In genomic region chr4:5532100-5532499, GRCh38 we compare ENCODE assay signal across 35 cellular contexts.
DNase-seq lines count a peak whose midpoint lies in the region; ATAC-seq, FAIRE-seq and TF ChIP-seq lines count a peak whose summit lies in the region.
"Had no signal": no experiment of that assay in that cellular context is flagged by ENCODE, and none has a peak within 500 bp of the region (broad histone marks: within the 10 kb centered on the region; RNA-seq: fewer than 3 reads in every experiment).

No MANE protein-coding gene starts in this region.

- no peaks in the 10 kb centered on the region for H3K4me1 Mint-ChIP-seq in activated CD4-positive, alpha-beta T cell treated with anti-CD3 and anti-CD28 coated beads, Interleukin-2, amount 10 ng/mL, durations not matched to agents 24 days and 14 days
- H3K4me1 Mint-ChIP-seq: B cell; CD14-positive monocyte; CD4-positive, alpha-beta memory T cell; CD4-positive, CD25-positive, alpha-beta regulatory T cell had no signal

- TF ChIP-seq EP300 in K562 (IDR thresholded peaks at IDR 0.05; ENCODE audit: low read length) (no peak), ovary (IDR thresholded peaks at IDR 0.05) (no peak)

- ATAC-seq in K562: no peak
- ATAC-seq: A549; CD8-positive, alpha-beta T cell had no signal

- FAIRE-seq in K562 (lab: Jason Lieb, UNC): no peak
- FAIRE-seq: A204.1, A549, D721Med had no signal

- H4K20me1 ChIP-seq in K562 (replicated peaks; ENCODE audit: control insufficient read depth, insufficient read depth, low read length): no peaks in the 10 kb centered on the region
- H4K20me1 ChIP-seq: BLaER1; BLaER1 treated with 17β-estradiol and CSF1 and Interleukin-3, amounts not matched to agents 10 nM and 100 nM had no signal

- no peak for TF ChIP-seq POLR2A in K562 (conservative IDR thresholded peaks at IDR 0.05)
- no peak for TF ChIP-seq POLR2A in ovary (IDR thresholded peaks at IDR 0.05)

- H3K27me3 ChIP-seq in K562 (ENCODE audit: control insufficient read depth in 2 of 2, insufficient read depth in 2 of 2, low read length in 2 of 2) (peaks cover 2 to 17% of the 10 kb centered on the region in 2 experiments; a peak in 1 of 5 replicates), ovary (no peaks in the 10 kb centered on the region)
- H3K27me3 ChIP-seq: BLaER1; BLaER1 treated with 17β-estradiol and CSF1 and Interleukin-3, amounts not matched to agents 10 nM and 100 nM had no signal

- no peak overlapping the region for H3K27ac ChIP-seq in HEK293 (ENCODE audit: extremely low read depth, low read depth, low read length)
- H3K27ac ChIP-seq in K562 (ENCODE audit: extremely low read depth, low read depth, low read length): no peak overlapping the region
- H3K27ac ChIP-seq in ovary: no peak overlapping the region
- H3K27ac ChIP-seq: 22Rv1; A549; BLaER1; BLaER1 treated with 17β-estradiol and CSF1 and Interleukin-3, amounts not matched to agents 10 nM and 100 nM; C4-2B had no signal

- POLR2A ChIA-PET in HEK293 (lab: Yijun Ruan, JAX): no interaction called here
- POLR2A ChIA-PET in K562 (lab: Yijun Ruan, JAX): no interaction called here

- H3K27me3 Mint-ChIP-seq in activated CD4-positive, alpha-beta T cell treated with anti-CD3 and anti-CD28 coated beads, Interleukin-2, amount 10 ng/mL, durations not matched to agents 24 days and 14 days: no peaks in the 10 kb centered on the region
- H3K27me3 Mint-ChIP-seq: B cell; CD4-positive, alpha-beta memory T cell; CD4-positive, alpha-beta T cell; CD4-positive, CD25-positive, alpha-beta regulatory T cell had no signal

- H3K36me3 ChIP-seq in HEK293 (ENCODE audit: control insufficient read depth in 2 of 2, insufficient read depth in 1 of 2, low read length in 2 of 2): no peaks in the 10 kb centered on the region
- no peaks in the 10 kb centered on the region for H3K36me3 ChIP-seq in K562 (ENCODE audit: control insufficient read depth, insufficient read depth, low read length)
- H3K36me3 ChIP-seq in ovary: no peaks in the 10 kb centered on the region
- H3K36me3 ChIP-seq: BE2C had no signal

- H3K9me3 ChIP-seq in HEK293 (ENCODE audit: control insufficient read depth, insufficient read depth, low read depth, low read length): no peaks in the 10 kb centered on the region
- H3K9me3 ChIP-seq in K562 (replicated peaks; ENCODE audit: control insufficient read depth, insufficient read depth, low read depth, low read length): no peaks in the 10 kb centered on the region
- H3K9me3 ChIP-seq in ovary: no peaks in the 10 kb centered on the region
- H3K9me3 ChIP-seq: A549, BE2C, BLaER1, Caco-2 had no signal

- peaks cover 3% of the 10 kb centered on the region for H3K9me3 Mint-ChIP-seq in activated CD4-positive, alpha-beta T cell treated with anti-CD3 and anti-CD28 coated beads, Interleukin-2, amount 10 ng/mL, durations not matched to agents 24 days and 14 days

- no peak for TF ChIP-seq CTCF in HEK293 (tag by site-specific recombination; IDR thresholded peaks at IDR 0.05)
- TF ChIP-seq CTCF in K562 (IDR thresholded peaks at IDR 0.05 in 2 of 3, conservative IDR thresholded peaks at IDR 0.05 in 1 of 3; ENCODE audit: insufficient read depth in 2 of 3, low read depth in 1 of 3, low read length in 3 of 3): no peak
- TF ChIP-seq CTCF in ovary (IDR thresholded peaks at IDR 0.05): no peak

- H2AFZ ChIP-seq in K562 (ENCODE audit: low read depth, low read length): no peak overlapping the region

- H3K27ac Mint-ChIP-seq in activated CD4-positive, alpha-beta T cell treated with anti-CD3 and anti-CD28 coated beads, Interleukin-2, amount 10 ng/mL, durations not matched to agents 24 days and 14 days: no peak overlapping the region
- H3K27ac Mint-ChIP-seq: B cell; CD14-positive monocyte; CD4-positive, alpha-beta memory T cell; CD4-positive, alpha-beta T cell; CD4-positive, CD25-positive, alpha-beta regulatory T cell; CD8-positive, alpha-beta memory T cell; CD8-positive, alpha-beta T cell had no signal

- H3K36me3 Mint-ChIP-seq in activated CD4-positive, alpha-beta T cell treated with anti-CD3 and anti-CD28 coated beads, Interleukin-2, amount 10 ng/mL, durations not matched to agents 24 days and 14 days (ENCODE audit: low read depth): no peaks in the 10 kb centered on the region
- H3K36me3 Mint-ChIP-seq: CD14-positive monocyte; CD4-positive, CD25-positive, alpha-beta regulatory T cell; CD8-positive, alpha-beta T cell had no signal

- peak; percentile 9 for DNase-seq in activated CD4-positive, alpha-beta T cell treated with anti-CD3 and anti-CD28 coated beads, Interleukin-2, amount 10 ng/mL, durations not matched to agents 24 days and 14 days
- no peak for DNase-seq in activated CD4-positive, alpha-beta T cell treated with anti-CD3 and anti-CD28 coated beads, Interleukin-2, amount 50 U/mL, for 48 hours
- DNase-seq in K562 (ENCODE audit: extremely low read depth in 1 of 4, low spot score in 3 of 4): no peak
- no peak for DNase-seq in GF-D8 (lab: John Stamatoyannopoulos, UW)
- no peak for DNase-seq in ovary
- DNase-seq: 8988T; ACHN; AML-193; BE2C; C1 segment of cervical spinal cord; Caco-2; Calu3; CD4-positive, alpha-beta memory T cell; CD4-positive, alpha-beta T cell; CD4-positive, CD25-positive, alpha-beta regulatory T cell; CD8-positive, alpha-beta memory T cell; CD8-positive, alpha-beta T cell; COR-L47; DMS 273 treated with DMSO at 0.1 percent for 48 hours; DMS153; DMS53; DMS79; DMS79 treated with DMSO at 0.1 percent for 48 hours; DND-41; EL had no signal

- intact Hi-C loops in activated CD4-positive, alpha-beta T cell treated with anti-CD3 and anti-CD28 coated beads, Interleukin-2, amount 10 ng/mL, durations not matched to agents 24 days and 14 days (cut with micrococcal nuclease): no loop called here
- intact Hi-C loops in K562 (cut with micrococcal nuclease): no loop called here
- intact Hi-C loops in ovary (cut with DNase I): no loop called here

- no peaks in the 10 kb centered on the region for H3K9me1 ChIP-seq in K562 (ENCODE audit: control insufficient read depth, insufficient read depth, low read length)

- TF ChIP-seq RAD21 in K562 (CRISPR knock-in tag; conservative IDR thresholded peaks at IDR 0.05 in 1 of 2, IDR thresholded peaks at IDR 0.05 in 1 of 2): no peak

- no peak overlapping the region for H3K4me3 Mint-ChIP-seq in activated CD4-positive, alpha-beta T cell treated with anti-CD3 and anti-CD28 coated beads, Interleukin-2, amount 10 ng/mL, durations not matched to agents 24 days and 14 days
- H3K4me3 Mint-ChIP-seq: B cell; CD14-positive monocyte; CD4-positive, alpha-beta memory T cell; CD4-positive, alpha-beta T cell; CD4-positive, CD25-positive, alpha-beta regulatory T cell; CD8-positive, alpha-beta memory T cell; CD8-positive, alpha-beta T cell had no signal

- H3K9ac ChIP-seq in K562 (ENCODE audit: insufficient read depth in 1 of 2, low read depth in 2 of 2, low read length in 2 of 2): no peak overlapping the region
- H3K9ac ChIP-seq: BLaER1; BLaER1 treated with 17β-estradiol and CSF1 and Interleukin-3, amounts not matched to agents 10 nM and 100 nM had no signal

- no TSS peak for BruUV-seq in K562 (replicated peaks; lab: Mats Ljungman, UMichigan)

- H3K4me2 ChIP-seq in K562 (ENCODE audit: insufficient read depth, low read length): no peak overlapping the region
- H3K4me2 ChIP-seq: A549; BLaER1; BLaER1 treated with 17β-estradiol and CSF1 and Interleukin-3, amounts not matched to agents 10 nM and 100 nM had no signal

- in situ Hi-C loops in K562 (cut with MboI): no loop called here

- H3K4me3 ChIP-seq in HEK293 (ENCODE audit: low read depth, low read length): no peak overlapping the region
- H3K4me3 ChIP-seq in K562: no peak overlapping the region
- no peak overlapping the region for H3K4me3 ChIP-seq in ovary
- H3K4me3 ChIP-seq: A549; BLaER1; BLaER1 treated with 17β-estradiol and CSF1 and Interleukin-3, amounts not matched to agents 10 nM and 100 nM had no signal

- no peaks in the 10 kb centered on the region for H3K79me2 ChIP-seq in K562 (ENCODE audit: control insufficient read depth, insufficient read depth, low read length)

- H3K4me1 ChIP-seq in HEK293 (ENCODE audit: control insufficient read depth, insufficient read depth, low read length): no peaks in the 10 kb centered on the region
- H3K4me1 ChIP-seq in K562 (replicated peaks in 1 of 2; ENCODE audit: control insufficient read depth in 2 of 2, insufficient read depth in 2 of 2, low read length in 2 of 2): no peaks in the 10 kb centered on the region
- no peaks in the 10 kb centered on the region for H3K4me1 ChIP-seq in ovary (ENCODE audit: insufficient read depth)
- H3K4me1 ChIP-seq: A549; BE2C; BLaER1; BLaER1 treated with 17β-estradiol and CSF1 and Interleukin-3, amounts not matched to agents 10 nM and 100 nM; Caco-2 had no signal

- CTCF ChIA-PET in HEK293 (lab: Yijun Ruan, JAX) (no interaction called here), K562 (lab: Yijun Ruan, JAX; ENCODE audit: low intra/inter-chr PET ratio) (no interaction called here)

- 0% methylated on average over 2 of the region's 2 CpGs for WGBS in K562 (ENCODE audit: insufficient coverage, low coverage, missing lambda C conversion rate)
- WGBS in ovary, 3 donors: 97 to 100% (median 97%) methylated on average over 2 of the region's 2 CpGs

TF ChIP-seq in HEK293, 187 proteins besides CTCF, POLR2A, EP300 and RAD21:
- peak; percentile 51; the same call in 1 of the 2 replicates for TF ChIP-seq ZNF10 (tag by site-specific recombination; IDR thresholded peaks at IDR 0.05)
- no peak for TF ChIP-seq ZNF600 (tag by site-specific recombination; IDR thresholded peaks at IDR 0.05)
TF ChIP-seq in HEK293: peak in this region for 1.

TF ChIP-seq in K562, 482 proteins besides CTCF, POLR2A, EP300 and RAD21:
- peak; percentile 88 for TF ChIP-seq ZNF134 (CRISPR knock-in tag; conservative IDR thresholded peaks at IDR 0.05)
- TF ChIP-seq ILF3 (IDR thresholded peaks at IDR 0.05; ENCODE audit: borderline replicate concordance): no peak
- no peak for TF ChIP-seq DDX20 (tag; IDR thresholded peaks at IDR 0.05; ENCODE audit: low read depth)
TF ChIP-seq in K562: peak in this region for 1.
